In genomic region chr6:168867247-168868102, GRCh38 we compare ENCODE assay signal across 26 cellular contexts.
"Had no signal": no experiment of that assay in that cellular context is flagged by ENCODE, and none has a peak within 500 bp of the region (broad histone marks: within the 10 kb centered on the region; RNA-seq: fewer than 3 reads in every experiment).

No MANE protein-coding gene starts in this region.

- H3K4me3 Mint-ChIP-seq: activated CD4-positive, alpha-beta memory T cell treated with anti-CD3 and anti-CD28 coated beads, Interleukin-2, amount 10 ng/mL, durations not matched to agents 7 days and 5 days; activated CD4-positive, alpha-beta T cell treated with anti-CD3 and anti-CD28 coated beads, Interleukin-2, amount 10 ng/mL, durations not matched to agents 7 days and 5 days; activated T-cell treated with anti-CD3 and anti-CD28 coated beads, Interleukin-2, amount 50 U/mL, for 24 hours; nephron progenitor cell; stimulated activated naive B cell treated with anti-CD40 and anti-IgM and Interleukin-4, amounts not matched to agents 10 μg/mL and 1 μg/mL and 100 μg/mL, for 72 hours; T-helper 17 cell had no signal

- H3K4me1 Mint-ChIP-seq: activated CD4-positive, alpha-beta memory T cell treated with anti-CD3 and anti-CD28 coated beads, Interleukin-2, amount 10 ng/mL, durations not matched to agents 7 days and 5 days; activated CD4-positive, alpha-beta T cell treated with anti-CD3 and anti-CD28 coated beads, Interleukin-2, amount 10 ng/mL, durations not matched to agents 7 days and 5 days; stimulated activated naive B cell treated with anti-CD40 and anti-IgM and Interleukin-4, amounts not matched to agents 10 μg/mL and 1 μg/mL and 100 μg/mL, for 72 hours had no signal

- H3K36me3 Mint-ChIP-seq: stimulated activated naive B cell treated with anti-CD40 and anti-IgM and Interleukin-4, amounts not matched to agents 10 μg/mL and 1 μg/mL and 100 μg/mL, for 72 hours had no signal

- H3K27me3 Mint-ChIP-seq: activated CD4-positive, alpha-beta memory T cell treated with anti-CD3 and anti-CD28 coated beads, Interleukin-2, amount 10 ng/mL, durations not matched to agents 7 days and 5 days; activated CD4-positive, alpha-beta T cell treated with anti-CD3 and anti-CD28 coated beads, Interleukin-2, amount 10 ng/mL, durations not matched to agents 7 days and 5 days; activated T-cell treated with anti-CD3 and anti-CD28 coated beads, Interleukin-2, amount 50 U/mL, for 24 hours had no signal

- DNase-seq: activated CD4-positive, alpha-beta memory T cell treated with anti-CD3 and anti-CD28 coated beads, Interleukin-2, amount 10 ng/mL, durations not matched to agents 7 days and 5 days; activated CD4-positive, alpha-beta T cell treated with anti-CD3 and anti-CD28 coated beads for 1 hour; activated CD4-positive, alpha-beta T cell treated with anti-CD3 and anti-CD28 coated beads, Interleukin-2, amount 10 ng/mL, durations not matched to agents 7 days and 5 days; activated CD8-positive, alpha-beta memory T cell treated with anti-CD3 and anti-CD28 coated beads, Interleukin-2, amount 50 U/mL, for 48 hours; activated gamma-delta T cell treated with Interleukin-2 at 50 U/mL for 16 hours; activated naive CD4-positive, alpha-beta T cell treated with anti-CD3 and anti-CD28 coated beads, Interleukin-2, amount 50 U/mL, for 16 hours; activated T-cell treated with anti-CD3 and anti-CD28 coated beads, Interleukin-2, amount 50 U/mL, for 24 hours; central memory CD4-positive, alpha-beta T cell; foreskin fibroblast; kidney glomerular epithelial cell; left lung; lower lobe of right lung; mesenchymal stem cell; nephron progenitor cell; nucleus accumbens; pancreas; retina; stimulated activated CD4-positive, alpha-beta T cell treated with anti-CD3 and anti-CD28 coated beads, Interleukin-1b, Interleukin-23, amount 100 ng/mL, for 48 hours; stimulated activated CD4-positive, alpha-beta T cell treated with anti-CD3 and anti-CD28 coated beads, Interleukin-4, amount 100 ng/mL, for 4 hours; stimulated activated CD8-positive, alpha-beta memory T cell treated with anti-CD3 and anti-CD28 coated beads, Interleukin-4, amount 100 ng/mL, for 48 hours; stimulated activated naive B cell treated with anti-CD40 and anti-IgM and Interleukin-4, amounts not matched to agents 10 μg/mL and 1 μg/mL and 100 μg/mL, for 72 hours; stomach; T-helper 17 cell; T1000; thyroid gland had no signal

- ATAC-seq: left lung, pancreas, T-helper 17 cell had no signal

- H3K9me3 Mint-ChIP-seq: activated CD4-positive, alpha-beta memory T cell treated with anti-CD3 and anti-CD28 coated beads, Interleukin-2, amount 10 ng/mL, durations not matched to agents 7 days and 5 days; activated CD4-positive, alpha-beta T cell treated with anti-CD3 and anti-CD28 coated beads, Interleukin-2, amount 10 ng/mL, durations not matched to agents 7 days and 5 days; activated T-cell treated with anti-CD3 and anti-CD28 coated beads, Interleukin-2, amount 50 U/mL, for 24 hours; nephron progenitor cell; stimulated activated naive B cell treated with anti-CD40 and anti-IgM and Interleukin-4, amounts not matched to agents 10 μg/mL and 1 μg/mL and 100 μg/mL, for 72 hours had no signal

- FAIRE-seq: endothelial cell of umbilical vein, pancreas had no signal

- H3K27ac Mint-ChIP-seq: activated CD4-positive, alpha-beta memory T cell treated with anti-CD3 and anti-CD28 coated beads, Interleukin-2, amount 10 ng/mL, durations not matched to agents 7 days and 5 days; activated CD4-positive, alpha-beta T cell treated with anti-CD3 and anti-CD28 coated beads, Interleukin-2, amount 10 ng/mL, durations not matched to agents 7 days and 5 days; activated T-cell treated with anti-CD3 and anti-CD28 coated beads, Interleukin-2, amount 50 U/mL, for 24 hours; nephron progenitor cell; stimulated activated naive B cell treated with anti-CD40 and anti-IgM and Interleukin-4, amounts not matched to agents 10 μg/mL and 1 μg/mL and 100 μg/mL, for 72 hours; T-helper 17 cell had no signal
